ENCODE assay signal across 8 cellular contexts in genomic region chr12:65279387-65280112, GRCh38. TPM values are rescaled to one million over a fixed set of nuclear protein-coding genes. Genes with fewer than 3 reads are reported as not detected.
DNase-seq lines count a peak whose midpoint lies in the region; ATAC-seq, FAIRE-seq and TF ChIP-seq lines count a peak whose summit lies in the region.

No MANE protein-coding gene starts in this region.

- peak overlapping the region; percentile 97 to 99 for H3K27ac ChIP-seq in coronary artery

- peaks cover 26% of the 10 kb centered on the region for H3K27me3 Mint-ChIP-seq in IgD-negative memory B cell
- H3K27me3 Mint-ChIP-seq in natural killer cell (ENCODE audit: low read depth in 2 of 2), result peaks cover 33 to 40% of the 10 kb centered on the region in 2 donors

- TF ChIP-seq CTCF in GM12864 (IDR thresholded peaks at IDR 0.05; ENCODE audit: low read depth, low read length, missing control alignments) (no peak), coronary artery (IDR thresholded peaks at IDR 0.05) (no peak), natural killer cell (IDR thresholded peaks at IDR 0.05) (no peak)

- H3K4me3 ChIP-seq in GM12864 (ENCODE audit: low read depth, low read length) (peak overlapping the region; percentile 75), coronary artery (peak overlapping the region; percentile 98)

- intact Hi-C loops in natural killer cell (cut with micrococcal nuclease), result no loop called here

- H3K9me3 Mint-ChIP-seq in IgD-negative memory B cell (no peaks in the 10 kb centered on the region), natural killer cell (no peaks in the 10 kb centered on the region)

- no peak overlapping the region for H3K27ac Mint-ChIP-seq in IgD-negative memory B cell
- H3K27ac Mint-ChIP-seq in natural killer cell, result no peak overlapping the region

- H3K4me3 Mint-ChIP-seq in IgD-negative memory B cell (peak overlapping the region; percentile 78 to 88 (median 81)), natural killer cell (peak overlapping the region; percentile 42)

- no peak for FAIRE-seq in GM19239 (lab: Jason Lieb, UNC)

- H3K36me3 Mint-ChIP-seq in IgD-negative memory B cell (no peaks in the 10 kb centered on the region), natural killer cell (no peaks in the 10 kb centered on the region)

- DNase-seq in GM12864 (ENCODE audit: low read depth) (no peak), coronary artery (ENCODE audit: low spot score) (no peak), natural killer cell (no peak), OCI-M2 (lab: John Stamatoyannopoulos, UW; ENCODE audit: unreplicated experiment) (no peak), GM03348 (ENCODE audit: low spot score) (no peak), GM19239 (ENCODE audit: insufficient read length, low spot score) (no peak)
- no peak for DNase-seq in activated effector memory CD4-positive, alpha-beta T cell treated with Interleukin-2 at 50 U/mL for 16 hours

- no peak for ATAC-seq in natural killer cell

- H3K4me1 Mint-ChIP-seq in IgD-negative memory B cell (peaks cover 3 to 7% (median 5%) of the 10 kb centered on the region in 3 donors), natural killer cell (peaks cover 5 to 13% of the 10 kb centered on the region in 2 donors)

RNA-seq across cellular contexts. Expression of gene MSRB3, which starts 1.1 kb away (rescaled TPM):
- not detected for polyA plus RNA-seq in IgD-negative memory B cell
- 1 to 10 TPM; 2.4 to 3.4 (median 3.1) TPM for total RNA-seq in natural killer cell
